Comparison of ENCODE assay signal across 1 cellular context in the genomic region with DNA sequence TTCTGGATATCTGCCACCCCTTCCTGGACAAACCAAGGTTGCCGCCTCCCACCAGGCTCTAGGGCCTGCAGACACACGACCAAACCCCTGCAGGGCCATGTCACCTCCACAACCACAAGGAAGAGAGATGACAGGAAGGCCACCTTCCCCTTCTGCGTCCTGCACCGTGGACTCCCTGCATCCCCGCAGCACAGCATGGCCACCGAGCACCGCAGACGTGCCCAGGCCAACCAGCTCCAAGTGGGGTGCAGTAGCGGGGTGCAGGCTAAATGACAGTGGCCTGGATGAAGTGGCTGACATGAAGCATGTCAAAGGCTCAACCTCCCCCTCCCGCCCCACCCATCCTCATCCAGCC.
TF ChIP-seq lines count a peak whose summit lies in the region.

No MANE protein-coding gene starts in this region.

TF ChIP-seq in H1, 55 proteins besides CTCF, POLR2A, EP300 and RAD21 (continued from another document):
- no peak for TF ChIP-seq GTF2F1 (IDR thresholded peaks at IDR 0.05; ENCODE audit: borderline replicate concordance, low read depth, low read length)
- TF ChIP-seq, protein P1, sequence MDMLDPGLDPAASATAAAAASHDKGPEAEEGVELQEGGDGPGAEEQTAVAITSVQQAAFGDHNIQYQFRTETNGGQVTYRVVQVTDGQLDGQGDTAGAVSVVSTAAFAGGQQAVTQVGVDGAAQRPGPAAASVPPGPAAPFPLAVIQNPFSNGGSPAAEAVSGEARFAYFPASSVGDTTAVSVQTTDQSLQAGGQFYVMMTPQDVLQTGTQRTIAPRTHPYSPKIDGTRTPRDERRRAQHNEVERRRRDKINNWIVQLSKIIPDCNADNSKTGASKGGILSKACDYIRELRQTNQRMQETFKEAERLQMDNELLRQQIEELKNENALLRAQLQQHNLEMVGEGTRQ (IDR thresholded peaks at IDR 0.05; ENCODE audit: low read length) = no peak
- no peak for TF ChIP-seq KDM4A (IDR thresholded peaks at IDR 0.05; ENCODE audit: low read depth, low read length, severe bottlenecking)
- TF ChIP-seq CBX8 (IDR thresholded peaks at IDR 0.05; ENCODE audit: borderline replicate concordance, low read depth, low read length) = no peak
- TF ChIP-seq RNF2 (IDR thresholded peaks at IDR 0.05; ENCODE audit: borderline replicate concordance, low read depth, low read length, missing control alignments, poor library complexity, severe bottlenecking) = no peak
- no peak for TF ChIP-seq HDAC2 (IDR thresholded peaks at IDR 0.05; ENCODE audit: borderline replicate concordance in 1 of 2, low read depth in 2 of 2, low read length in 2 of 2)
- no peak for TF ChIP-seq EGR1 (IDR thresholded peaks at IDR 0.05; ENCODE audit: borderline replicate concordance, low read depth, low read length)
- no peak for TF ChIP-seq NRF1 (IDR thresholded peaks at IDR 0.05; ENCODE audit: low read depth, low read length)
- TF ChIP-seq CEBPB (IDR thresholded peaks at IDR 0.05; ENCODE audit: low read depth, low read length) = no peak
- TF ChIP-seq KDM1A (IDR thresholded peaks at IDR 0.05; ENCODE audit: borderline replicate concordance, low read length) = no peak
- TF ChIP-seq ZNF274 (IDR thresholded peaks at IDR 0.05; ENCODE audit: borderline replicate concordance, extremely low read depth, low read length) = no peak
- TF ChIP-seq SP4 (IDR thresholded peaks at IDR 0.05; ENCODE audit: low read length) = no peak
